ENCODE assay signal across 14 cellular contexts in the genomic region with DNA sequence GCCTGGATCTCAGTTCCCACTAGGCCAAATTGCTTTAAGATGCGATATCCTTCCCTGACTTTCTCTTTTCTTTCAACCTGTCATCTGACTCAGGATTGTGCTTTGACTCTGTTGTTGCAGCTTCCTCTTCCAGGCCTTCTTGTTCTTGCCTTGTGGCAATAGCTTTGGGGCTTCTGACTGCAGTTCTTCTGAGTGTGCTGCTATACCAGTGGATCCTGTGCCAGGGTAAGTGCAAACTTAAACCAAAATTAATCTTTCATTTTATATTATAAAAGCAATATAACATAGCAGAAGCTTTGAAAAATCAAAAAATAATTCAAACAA. TPM values are rescaled to one million over a fixed set of nuclear protein-coding genes. Genes with fewer than 3 reads are reported as not detected.
DNase-seq lines count a peak whose midpoint lies in the region; TF ChIP-seq lines count a peak whose summit lies in the region.
"Had no signal": no experiment of that assay in that cellular context is flagged by ENCODE, and none has a peak within 500 bp of the region (broad histone marks: within the 10 kb centered on the region; RNA-seq: fewer than 3 reads in every experiment).

No MANE protein-coding gene starts in this region.

- no peaks in the 10 kb centered on the region for H3K9me3 Mint-ChIP-seq in activated naive CD4-positive, alpha-beta T cell treated with anti-CD3 and anti-CD28 coated beads for 36 hours
- no peaks in the 10 kb centered on the region for H3K9me3 Mint-ChIP-seq in activated naive CD4-positive, alpha-beta T cell treated with anti-CD3 and anti-CD28 coated beads, Interleukin-2, amount 10 ng/mL, durations not matched to agents 7 days and 5 days

- peaks cover 4 to 74% (median 42%) of the 10 kb centered on the region in 6 donors for H3K4me1 ChIP-seq in spleen
- no peaks in the 10 kb centered on the region for H3K4me1 ChIP-seq in BE2C

- TF ChIP-seq CTCF in spleen (IDR thresholded peaks at IDR 0.05 in 8 of 11, conservative IDR thresholded peaks at IDR 0.05 in 3 of 11) (no peak), BE2C (IDR thresholded peaks at IDR 0.05; ENCODE audit: low read depth, low read length) (no peak)

- H3K36me3 Mint-ChIP-seq in activated naive CD4-positive, alpha-beta T cell treated with anti-CD3 and anti-CD28 coated beads for 36 hours (ENCODE audit: low read depth), result peaks cover 2% of the 10 kb centered on the region
- H3K36me3 Mint-ChIP-seq in activated naive CD4-positive, alpha-beta T cell treated with anti-CD3 and anti-CD28 coated beads, Interleukin-2, amount 10 ng/mL, durations not matched to agents 7 days and 5 days, result peaks cover 13% of the 10 kb centered on the region

- intact Hi-C loops in activated naive CD4-positive, alpha-beta T cell treated with anti-CD3 and anti-CD28 coated beads for 36 hours (cut with micrococcal nuclease), result loop anchor here (10.0 kb wide), 1 partner anchor 673 kb away; the partner anchor contains the start of gene CLEC2D
- intact Hi-C loops in spleen (cut with DNase I; ENCODE audit: low total_unique reads), result no loop called here

- H3K27me3 Mint-ChIP-seq in activated naive CD4-positive, alpha-beta T cell treated with anti-CD3 and anti-CD28 coated beads for 36 hours (ENCODE audit: low read depth), result no peaks in the 10 kb centered on the region
- H3K27me3 Mint-ChIP-seq in activated naive CD4-positive, alpha-beta T cell treated with anti-CD3 and anti-CD28 coated beads, Interleukin-2, amount 10 ng/mL, durations not matched to agents 7 days and 5 days, result peaks cover 3% of the 10 kb centered on the region

- no peaks in the 10 kb centered on the region for H3K27me3 ChIP-seq in spleen (replicated peaks in 1 of 7)
- H3K27me3 ChIP-seq in BE2C, result no peaks in the 10 kb centered on the region
- H3K27me3 ChIP-seq: brain microvascular endothelial cell had no signal

- H3K4me3 ChIP-seq in spleen, result peak overlapping the region in 6 of 8 donors; percentile 3 to 61 (median 20)
- H3K4me3 ChIP-seq in BE2C (ENCODE audit: low read depth, low read length), result no peak overlapping the region
- H3K4me3 ChIP-seq: lung had no signal

- H3K4me3 Mint-ChIP-seq in activated naive CD4-positive, alpha-beta T cell treated with anti-CD3 and anti-CD28 coated beads for 36 hours, result peak overlapping the region; percentile 77
- H3K4me3 Mint-ChIP-seq in activated naive CD4-positive, alpha-beta T cell treated with anti-CD3 and anti-CD28 coated beads, Interleukin-2, amount 10 ng/mL, durations not matched to agents 7 days and 5 days, result peak overlapping the region; percentile 67

- no peaks in the 10 kb centered on the region for H3K36me3 ChIP-seq in spleen
- H3K36me3 ChIP-seq in BE2C, result no peaks in the 10 kb centered on the region
- H3K36me3 ChIP-seq: brain microvascular endothelial cell had no signal

- H3K27ac Mint-ChIP-seq in activated naive CD4-positive, alpha-beta T cell treated with anti-CD3 and anti-CD28 coated beads for 36 hours, result peak overlapping the region; percentile 79
- H3K27ac Mint-ChIP-seq in activated naive CD4-positive, alpha-beta T cell treated with anti-CD3 and anti-CD28 coated beads, Interleukin-2, amount 10 ng/mL, durations not matched to agents 7 days and 5 days, result peak overlapping the region; percentile 78

- CTCF ChIA-PET in activated naive CD4-positive, alpha-beta T cell treated with anti-CD3 and anti-CD28 coated beads for 36 hours (lab: Charles Lee), result interaction anchor here (0.6 to 1.9 kb wide), 8 partner anchors 18 to 47 kb away, joined by 3 to 5 read pairs (median 3); partner anchors contain the start of gene M6PR
- CTCF ChIA-PET in activated naive CD4-positive, alpha-beta T cell treated with anti-CD3 and anti-CD28 coated beads, Interleukin-2, amount 10 ng/mL, durations not matched to agents 7 days and 5 days (lab: Charles Lee), result interaction anchor here (1.1 to 1.4 kb wide), 3 partner anchors 41 to 47 kb away, joined by 3 to 5 read pairs (median 4); partner anchors contain the start of gene M6PR

- DNase-seq in activated naive CD4-positive, alpha-beta T cell treated with anti-CD3 and anti-CD28 coated beads for 36 hours, result peak; percentile 28
- no peak for DNase-seq in activated naive CD4-positive, alpha-beta T cell (lab: John Stamatoyannopoulos, UW)
- peak; percentile 33 for DNase-seq in NOMO-1 treated with DMSO at 0.1 percent for 48 hours (lab: John Stamatoyannopoulos, UW; ENCODE audit: unreplicated experiment)
- DNase-seq in activated naive CD4-positive, alpha-beta T cell treated with anti-CD3 and anti-CD28 coated beads, Interleukin-2, amount 10 ng/mL, durations not matched to agents 7 days and 5 days, result no peak
- no peak for DNase-seq in spleen
- DNase-seq in BE2C, result no peak
- DNase-seq in NCI-H1930 (lab: John Stamatoyannopoulos, UW), result no peak
- DNase-seq in AG08395 (ENCODE audit: low spot score), result no peak
- DNase-seq: activated CD4-positive, alpha-beta T cell treated with anti-CD3 and anti-CD28 coated beads for 1 hour; brain microvascular endothelial cell; DMS153; NCI-H1105; NCI-H2171 treated with DMSO at 0.1 percent for 48 hours had no signal

- H3K27ac ChIP-seq in spleen, result peak overlapping the region in 7 of 8 donors; percentile 24 to 77 (median 60)
- H3K27ac ChIP-seq: brain microvascular endothelial cell had no signal

- H3K9me3 ChIP-seq in spleen (no peaks in the 10 kb centered on the region), BE2C (no peaks in the 10 kb centered on the region)

- peaks cover 74% of the 10 kb centered on the region for H3K4me1 Mint-ChIP-seq in activated naive CD4-positive, alpha-beta T cell treated with anti-CD3 and anti-CD28 coated beads for 36 hours (ENCODE audit: low read depth)
- peaks cover 72% of the 10 kb centered on the region for H3K4me1 Mint-ChIP-seq in activated naive CD4-positive, alpha-beta T cell treated with anti-CD3 and anti-CD28 coated beads, Interleukin-2, amount 10 ng/mL, durations not matched to agents 7 days and 5 days

- TF ChIP-seq POLR2A in spleen (IDR thresholded peaks at IDR 0.05), result no peak

- WGBS in spleen, 5 donors, result 21 to 46% (median 43%) methylated on average over 1 of the region's 1 CpG

RNA-seq across cellular contexts. Expression of gene KLRG1, which starts 2.7 kb away (rescaled TPM):
- total RNA-seq in activated naive CD4-positive, alpha-beta T cell treated with anti-CD3 and anti-CD28 coated beads for 36 hours, result 1 to 10 TPM; 3.9 to 5.2 TPM
- total RNA-seq in spleen, result 10 to 100 TPM; 15.7 to 35.9 (median 30.3) TPM
- polyA plus RNA-seq in spleen, result 1 to 10 TPM; 2.0 to 5.1 (median 3.7) TPM
- 1.6 TPM for polyA plus RNA-seq in BE2C (2012; ENCODE audit: insufficient read depth, insufficient read length, low read depth)

RNA-seq across cellular contexts. Expression of gene M6PR, which starts 42.6 kb away (rescaled TPM):
- total RNA-seq in activated naive CD4-positive, alpha-beta T cell treated with anti-CD3 and anti-CD28 coated beads for 36 hours, result 100 to 1,000 TPM; 139 to 140 TPM
- 100 to 1,000 TPM; 146 to 217 (median 192) TPM for total RNA-seq in spleen
- 10 to 100 TPM; 75.2 to 92.1 (median 78.5) TPM for polyA plus RNA-seq in spleen
- 257 TPM for polyA plus RNA-seq in BE2C (2012; ENCODE audit: insufficient read depth, insufficient read length, low read depth)

Comparison
In these comparisons a context has a peak if more than half of its experiments do, and no peak if none do; other contexts are left out.
1. DNase-seq: peak in activated naive CD4-positive, alpha-beta T cell treated with anti-CD3 and anti-CD28 coated beads for 36 hours (single experiment) and NOMO-1 treated with DMSO at 0.1 percent for 48 hours (single experiment); none in activated naive CD4-positive, alpha-beta T cell (0 of 4), activated naive CD4-positive, alpha-beta T cell treated with anti-CD3 and anti-CD28 coated beads, Interleukin-2, amount 10 ng/mL, durations not matched to agents 7 days and 5 days (single experiment), spleen (single experiment), BE2C (single experiment), NCI-H1930 (0 of 2) and AG08395 (single experiment).